In genomic region chr9:136092741-136093140, GRCh38 we compare ENCODE assay signal across 8 cellular contexts. TPM values are rescaled to one million over a fixed set of nuclear protein-coding genes. Genes with fewer than 3 reads are reported as not detected.
DNase-seq lines count a peak whose midpoint lies in the region.

No MANE protein-coding gene starts in this region.

- peaks cover 4% of the 10 kb centered on the region for H3K4me1 Mint-ChIP-seq in T-helper 2 cell treated with Interferon-gamma antibody and Interleukin-4, amounts not matched to agents 5 μg/mL and 100 μg/mL, for 36 hours (ENCODE audit: low read depth)
- H3K4me1 Mint-ChIP-seq in activated T-helper 2 cell treated with anti-CD3 and anti-CD28 coated beads, Interferon-gamma antibody, Interleukin-2, Interleukin-4, amounts not matched to agents 10 μg/mL and 5 μg/mL and 100 μg/mL, durations not matched to agents 14 hours and 24 hours and 36 hours (ENCODE audit: low read depth), result no peaks in the 10 kb centered on the region
- peaks cover 14 to 32% of the 10 kb centered on the region in 2 donors for H3K4me1 Mint-ChIP-seq in immature natural killer cell

- peak overlapping the region in 1 of 5 donors; percentile 66 for H3K4me3 ChIP-seq in subcutaneous abdominal adipose tissue (ENCODE audit: low read depth in 1 of 5, low read length in 5 of 5)

- intact Hi-C loops in activated T-helper 2 cell treated with anti-CD3 and anti-CD28 coated beads, Interferon-gamma antibody, Interleukin-2, Interleukin-4, amounts not matched to agents 10 μg/mL and 5 μg/mL and 100 μg/mL, durations not matched to agents 14 hours and 24 hours and 36 hours (cut with micrococcal nuclease), result loop anchor here (10.0 kb wide), 1 partner anchor 1032 kb away; no protein-coding TSS in a partner anchor

- DNase-seq in T-helper 2 cell treated with Interferon-gamma antibody and Interleukin-4, amounts not matched to agents 5 μg/mL and 100 μg/mL, for 36 hours (ENCODE audit: low spot score), result no peak
- DNase-seq in T-helper 2 cell (no peak), immature natural killer cell (no peak), NCI-H526 treated with DMSO at 0.1 percent for 48 hours (lab: John Stamatoyannopoulos, UW) (no peak), NCI-H2029 (lab: John Stamatoyannopoulos, UW) (no peak), EL (no peak)
- DNase-seq in activated T-helper 2 cell treated with anti-CD3 and anti-CD28 coated beads, Interferon-gamma antibody, Interleukin-2, Interleukin-4, amounts not matched to agents 10 μg/mL and 5 μg/mL and 100 μg/mL, durations not matched to agents 14 hours and 24 hours and 36 hours (ENCODE audit: low spot score), result no peak

- no peaks in the 10 kb centered on the region for H3K9me3 Mint-ChIP-seq in T-helper 2 cell treated with Interferon-gamma antibody and Interleukin-4, amounts not matched to agents 5 μg/mL and 100 μg/mL, for 36 hours
- H3K9me3 Mint-ChIP-seq in activated T-helper 2 cell treated with anti-CD3 and anti-CD28 coated beads, Interferon-gamma antibody, Interleukin-2, Interleukin-4, amounts not matched to agents 10 μg/mL and 5 μg/mL and 100 μg/mL, durations not matched to agents 14 hours and 24 hours and 36 hours, result no peaks in the 10 kb centered on the region
- H3K9me3 Mint-ChIP-seq in immature natural killer cell, result peaks cover 0 to 2% (median 0%) of the 10 kb centered on the region in 6 donors

- no peaks in the 10 kb centered on the region for H3K36me3 Mint-ChIP-seq in T-helper 2 cell treated with Interferon-gamma antibody and Interleukin-4, amounts not matched to agents 5 μg/mL and 100 μg/mL, for 36 hours (ENCODE audit: low read depth)
- H3K36me3 Mint-ChIP-seq in activated T-helper 2 cell treated with anti-CD3 and anti-CD28 coated beads, Interferon-gamma antibody, Interleukin-2, Interleukin-4, amounts not matched to agents 10 μg/mL and 5 μg/mL and 100 μg/mL, durations not matched to agents 14 hours and 24 hours and 36 hours (ENCODE audit: low read depth), result no peaks in the 10 kb centered on the region
- H3K36me3 Mint-ChIP-seq in immature natural killer cell, result no peaks in the 10 kb centered on the region

- H3K4me3 Mint-ChIP-seq in T-helper 2 cell treated with Interferon-gamma antibody and Interleukin-4, amounts not matched to agents 5 μg/mL and 100 μg/mL, for 36 hours, result peak overlapping the region; percentile 72
- peak overlapping the region; percentile 48 for H3K4me3 Mint-ChIP-seq in activated T-helper 2 cell treated with anti-CD3 and anti-CD28 coated beads, Interferon-gamma antibody, Interleukin-2, Interleukin-4, amounts not matched to agents 10 μg/mL and 5 μg/mL and 100 μg/mL, durations not matched to agents 14 hours and 24 hours and 36 hours (ENCODE audit: low read depth)
- peak overlapping the region; percentile 62 to 75 (median 68) for H3K4me3 Mint-ChIP-seq in immature natural killer cell

- no peaks in the 10 kb centered on the region for H3K9me3 ChIP-seq in subcutaneous abdominal adipose tissue (ENCODE audit: control insufficient read depth in 5 of 5, low read length in 5 of 5)

- peaks cover 0 to 10% (median 6%) of the 10 kb centered on the region in 5 donors for H3K36me3 ChIP-seq in subcutaneous abdominal adipose tissue (ENCODE audit: control insufficient read depth in 5 of 5, insufficient read depth in 5 of 5, low read length in 5 of 5)

- peaks cover 16% of the 10 kb centered on the region for H3K27me3 Mint-ChIP-seq in T-helper 2 cell treated with Interferon-gamma antibody and Interleukin-4, amounts not matched to agents 5 μg/mL and 100 μg/mL, for 36 hours (ENCODE audit: low read depth)
- peaks cover 14% of the 10 kb centered on the region for H3K27me3 Mint-ChIP-seq in activated T-helper 2 cell treated with anti-CD3 and anti-CD28 coated beads, Interferon-gamma antibody, Interleukin-2, Interleukin-4, amounts not matched to agents 10 μg/mL and 5 μg/mL and 100 μg/mL, durations not matched to agents 14 hours and 24 hours and 36 hours (ENCODE audit: low read depth)
- peaks cover 0 to 5% (median 0%) of the 10 kb centered on the region in 3 donors for H3K27me3 Mint-ChIP-seq in immature natural killer cell (ENCODE audit: low read depth in 3 of 3)

- H3K27me3 ChIP-seq in subcutaneous abdominal adipose tissue (ENCODE audit: control insufficient read depth in 5 of 5, insufficient read depth in 4 of 5, low read length in 5 of 5), result no peaks in the 10 kb centered on the region

- H3K4me1 ChIP-seq in subcutaneous abdominal adipose tissue (ENCODE audit: control insufficient read depth in 5 of 5, insufficient read depth in 5 of 5, low read length in 5 of 5), result peaks cover 6 to 65% (median 58%) of the 10 kb centered on the region in 5 donors

- H3K9ac ChIP-seq in subcutaneous abdominal adipose tissue (ENCODE audit: low read length in 5 of 5), result peak overlapping the region in 2 of 5 donors; percentile 3 to 87

- H3K27ac Mint-ChIP-seq in T-helper 2 cell treated with Interferon-gamma antibody and Interleukin-4, amounts not matched to agents 5 μg/mL and 100 μg/mL, for 36 hours, result no peak overlapping the region
- no peak overlapping the region for H3K27ac Mint-ChIP-seq in activated T-helper 2 cell treated with anti-CD3 and anti-CD28 coated beads, Interferon-gamma antibody, Interleukin-2, Interleukin-4, amounts not matched to agents 10 μg/mL and 5 μg/mL and 100 μg/mL, durations not matched to agents 14 hours and 24 hours and 36 hours
- H3K27ac Mint-ChIP-seq in immature natural killer cell, result peak overlapping the region; percentile 52 to 80 (median 64)

- H3K27ac ChIP-seq in subcutaneous abdominal adipose tissue (ENCODE audit: low read depth, low read length), result peak overlapping the region; percentile 81

RNA-seq across cellular contexts. Expression of gene NACC2, which starts 2.3 kb away (rescaled TPM):
- 5.4 and 5.5 TPM in 2 replicates for total RNA-seq in activated T-helper 2 cell treated with anti-CD3 and anti-CD28 coated beads, Interferon-gamma antibody, Interleukin-2, Interleukin-4, amounts not matched to agents 10 μg/mL and 5 μg/mL and 100 μg/mL, durations not matched to agents 14 hours and 24 hours and 36 hours
- polyA plus RNA-seq in immature natural killer cell, result 1 to 10 TPM; 2.1 to 6.2 (median 2.8) TPM

RNA-seq across cellular contexts. Expression of gene TMEM250, which starts 25.9 kb away (rescaled TPM):
- total RNA-seq in activated T-helper 2 cell treated with anti-CD3 and anti-CD28 coated beads, Interferon-gamma antibody, Interleukin-2, Interleukin-4, amounts not matched to agents 10 μg/mL and 5 μg/mL and 100 μg/mL, durations not matched to agents 14 hours and 24 hours and 36 hours, result 43.1 and 43.5 TPM in 2 replicates
- polyA plus RNA-seq in immature natural killer cell, result 10 to 100 TPM; 44.3 to 78.6 (median 44.6) TPM

Comparison
In these comparisons a context has a peak if more than half of its experiments do, and no peak if none do; other contexts are left out.
1. H3K27ac Mint-ChIP-seq: peak in immature natural killer cell (6 of 6); none in T-helper 2 cell treated with Interferon-gamma antibody and Interleukin-4, amounts not matched to agents 5 μg/mL and 100 μg/mL, for 36 hours (single experiment) and activated T-helper 2 cell treated with anti-CD3 and anti-CD28 coated beads, Interferon-gamma antibody, Interleukin-2, Interleukin-4, amounts not matched to agents 10 μg/mL and 5 μg/mL and 100 μg/mL, durations not matched to agents 14 hours and 24 hours and 36 hours (single experiment).
2. Peak in every context shown above with its lines, with median percentiles within 50 percentile points of each other: H3K4me3 Mint-ChIP-seq.